In genomic region chr1:149881876-149882275, GRCh38 we compare ENCODE assay signal across 32 cellular contexts. TPM values are rescaled to one million over a fixed set of nuclear protein-coding genes. Genes with fewer than 3 reads are reported as not detected.
DNase-seq lines count a peak whose midpoint lies in the region; ATAC-seq, FAIRE-seq and TF ChIP-seq lines count a peak whose summit lies in the region.
"Had no signal": no experiment of that assay in that cellular context is flagged by ENCODE, and none has a peak within 500 bp of the region (broad histone marks: within the 10 kb centered on the region; RNA-seq: fewer than 3 reads in every experiment).

No MANE protein-coding gene starts in this region.

- H3K79me2 ChIP-seq in HepG2 (ENCODE audit: insufficient read depth, low read length) (peaks cover 3% of the 10 kb centered on the region), OCI-LY7 (ENCODE audit: insufficient read depth, low read depth, low read length) (0 out of 2 replicates have a peak, but pooled peaks cover 4% of the 10 kb centered on the region)

- H2AFZ ChIP-seq in HepG2 (ENCODE audit: low read length) (no peak overlapping the region), OCI-LY7 (ENCODE audit: low read length) (peak overlapping the region; percentile 18; the same call in 1 of the 2 replicates)

- no peak overlapping the region for H3K9ac ChIP-seq in HepG2 (ENCODE audit: insufficient read depth, low read depth, low read length)
- H3K9ac ChIP-seq: BLaER1 treated with 17β-estradiol and CSF1 and Interleukin-3, amounts not matched to agents 10 nM and 100 nM had no signal

- TF ChIP-seq CTCF in HepG2 (CRISPR knock-in tag; IDR thresholded peaks at IDR 0.05) (no peak), right lobe of liver (IDR thresholded peaks at IDR 0.05) (no peak), OCI-LY7 (conservative IDR thresholded peaks at IDR 0.05; ENCODE audit: low read length) (no peak)

- H3K36me3 ChIP-seq in HepG2 (replicated peaks in 1 of 2; ENCODE audit: control insufficient read depth in 1 of 2, insufficient read depth in 2 of 2, low read length in 2 of 2) (no peaks in the 10 kb centered on the region), right lobe of liver (no peaks in the 10 kb centered on the region), OCI-LY7 (ENCODE audit: insufficient read depth, low read length) (peaks cover 3% of the 10 kb centered on the region; the same call in 1 of the 2 replicates)
- H3K36me3 ChIP-seq: BLaER1 treated with 17β-estradiol and CSF1 and Interleukin-3, amounts not matched to agents 10 nM and 100 nM; HAP-1; ovary; suprapubic skin; upper lobe of right lung had no signal

- no peaks in the 10 kb centered on the region for H3K9me3 Mint-ChIP-seq in activated naive CD8-positive, alpha-beta T cell treated with anti-CD3 and anti-CD28 coated beads, Interleukin-2, amount 10 ng/mL, durations not matched to agents 7 days and 5 days
- H3K9me3 Mint-ChIP-seq in stimulated activated naive B cell treated with anti-CD40 and anti-IgM and Interleukin-4, amounts not matched to agents 10 μg/mL and 1 μg/mL and 100 μg/mL, for 72 hours = no peaks in the 10 kb centered on the region
- H3K9me3 Mint-ChIP-seq: natural killer cell treated with Interleukin-12 subunit alpha and Interleukin-12 subunit beta and Interleukin-15 and Interleukin-18, amount 100 ng/mL, for 72 hours; stimulated activated effector memory CD8-positive, alpha-beta T cell treated with anti-CD3 and anti-CD28 coated beads, Interleukin-12 subunit alpha, Interleukin-12 subunit beta, amount 100 ng/mL, for 72 hours had no signal

- TF ChIP-seq POLR2A in HepG2 (IDR thresholded peaks at IDR 0.05; ENCODE audit: insufficient read depth in 1 of 2, low read depth in 2 of 2, low read length in 2 of 2) (no peak), right lobe of liver (IDR thresholded peaks at IDR 0.05) (no peak)

- POLR2A ChIA-PET in HepG2 (lab: Yijun Ruan, JAX) (no interaction called here), OCI-LY7 (lab: Charles Lee) (no interaction called here)
- POLR2A ChIA-PET in activated naive CD8-positive, alpha-beta T cell treated with anti-CD3 and anti-CD28 coated beads, Interleukin-2, amount 10 ng/mL, durations not matched to agents 7 days and 5 days (lab: Charles Lee) = interaction anchor here (0.6 to 1.0 kb wide), 2 partner anchors 38 kb away, joined by 3 read pairs; no protein-coding TSS in a partner anchor

- no peak for TF ChIP-seq RAD21 in HepG2 (CRISPR knock-in tag; IDR thresholded peaks at IDR 0.05)

- no peaks in the 10 kb centered on the region; a peak in 1 of 5 replicates for H3K27me3 ChIP-seq in HepG2 (ENCODE audit: control insufficient read depth in 1 of 2, insufficient read depth in 2 of 2, low read length in 2 of 2)
- H3K27me3 ChIP-seq in right lobe of liver = no peaks in the 10 kb centered on the region
- H3K27me3 ChIP-seq: BLaER1 treated with 17β-estradiol and CSF1 and Interleukin-3, amounts not matched to agents 10 nM and 100 nM; ovary; suprapubic skin; upper lobe of right lung had no signal

- in situ Hi-C loops in HepG2 (cut with HindIII; ENCODE audit: extremely low pct_ligation_motif_present, low pct_unique_long_range_greater_than_20kb) = no loop called here

- no peaks in the 10 kb centered on the region for H3K9me3 ChIP-seq in HepG2 (ENCODE audit: low read length)
- no peaks in the 10 kb centered on the region for H3K9me3 ChIP-seq in right lobe of liver
- H3K9me3 ChIP-seq in OCI-LY7 (ENCODE audit: low read length) = no peaks in the 10 kb centered on the region
- H3K9me3 ChIP-seq: BLaER1 treated with 17β-estradiol and CSF1 and Interleukin-3, amounts not matched to agents 10 nM and 100 nM; HAP-1; ovary; suprapubic skin; upper lobe of right lung had no signal

- H3K4me3 ChIP-seq in HepG2 (replicated peaks in 1 of 3; ENCODE audit: insufficient read depth in 1 of 3, low read depth in 2 of 3, low read length in 3 of 3) = no peak overlapping the region
- H3K4me3 ChIP-seq in right lobe of liver = no peak overlapping the region
- H3K4me3 ChIP-seq in OCI-LY7 (ENCODE audit: low read depth, low read length, poor library complexity, severe bottlenecking) = no peak overlapping the region
- H3K4me3 ChIP-seq: BLaER1 treated with 17β-estradiol and CSF1 and Interleukin-3, amounts not matched to agents 10 nM and 100 nM; coronary artery; HAP-1; lung; ovary; suprapubic skin; upper lobe of right lung had no signal

- TF ChIP-seq EP300 in HepG2 (IDR thresholded peaks at IDR 0.05; ENCODE audit: low read depth in 2 of 2, low read length in 2 of 2) (no peak), HepG2 (CRISPR knock-in tag; IDR thresholded peaks at IDR 0.05; ENCODE audit: borderline replicate concordance) (no peak)

- FAIRE-seq in HepG2 (lab: Jason Lieb, UNC) = no peak
- FAIRE-seq: astrocyte had no signal

- DNase-seq in HepG2 (ENCODE audit: low spot score) = peak; percentile 16
- DNase-seq in right lobe of liver = no peak
- DNase-seq in OCI-LY7 (ENCODE audit: low spot score) = no peak
- DNase-seq in activated naive CD8-positive, alpha-beta T cell treated with anti-CD3 and anti-CD28 coated beads, Interleukin-2, amount 10 ng/mL, durations not matched to agents 7 days and 5 days = no peak
- DNase-seq in stimulated activated naive B cell treated with anti-CD40 and anti-IgM and Interleukin-4, amounts not matched to agents 10 μg/mL and 1 μg/mL and 100 μg/mL, for 72 hours = no peak
- no peak for DNase-seq in NCI-H1930 (lab: John Stamatoyannopoulos, UW)
- DNase-seq in NCI-H2029 (lab: John Stamatoyannopoulos, UW) = no peak
- no peak for DNase-seq in activated CD8-positive, alpha-beta memory T cell treated with anti-CD3 and anti-CD28 coated beads for 24 hours
- DNase-seq: activated CD4-positive, CD25-positive, alpha-beta regulatory T cell treated with anti-CD3 and anti-CD28 coated beads, Interleukin-2, amount 50 U/mL, for 72 hours; caudate nucleus; DMS79 treated with DMSO at 0.1 percent for 48 hours; effector CD8-positive, alpha-beta T cell; GDM1; hippocampal formation; NCI-H2081; NCI-H226; NCI-H69; ovary; SHP77; T-helper 2 cell; upper lobe of right lung had no signal

- peaks cover 29% of the 10 kb centered on the region for H3K4me1 Mint-ChIP-seq in activated naive CD8-positive, alpha-beta T cell treated with anti-CD3 and anti-CD28 coated beads, Interleukin-2, amount 10 ng/mL, durations not matched to agents 7 days and 5 days
- H3K4me1 Mint-ChIP-seq in stimulated activated naive B cell treated with anti-CD40 and anti-IgM and Interleukin-4, amounts not matched to agents 10 μg/mL and 1 μg/mL and 100 μg/mL, for 72 hours = peaks cover 11 to 16% of the 10 kb centered on the region in 2 donors

- ATAC-seq in HepG2 (no peak), right lobe of liver (no peak)
- ATAC-seq in activated naive CD8-positive, alpha-beta T cell treated with anti-CD3 and anti-CD28 coated beads, Interleukin-2, amount 10 ng/mL, durations not matched to agents 7 days and 5 days (ENCODE audit: low read depth) = no peak
- ATAC-seq in stimulated activated naive B cell treated with anti-CD40 and anti-IgM and Interleukin-4, amounts not matched to agents 10 μg/mL and 1 μg/mL and 100 μg/mL, for 72 hours (replicated peaks) = no peak
- ATAC-seq: activated naive CD4-positive, alpha-beta T cell treated with anti-CD3 and anti-CD28 coated beads, Interleukin-2, amount 50 U/mL, for 72 hours; natural killer cell treated with Interleukin-12 subunit alpha and Interleukin-12 subunit beta and Interleukin-15 and Interleukin-18, amount 100 ng/mL, for 72 hours; stimulated activated effector memory CD8-positive, alpha-beta T cell treated with anti-CD3 and anti-CD28 coated beads, Interleukin-12 subunit alpha, Interleukin-12 subunit beta, amount 100 ng/mL, for 72 hours; upper lobe of right lung had no signal

- H3K4me2 ChIP-seq in HepG2 (ENCODE audit: low read depth, low read length) (no peak overlapping the region; the same call in 1 of the 2 replicates), OCI-LY7 (ENCODE audit: low read length) (no peak overlapping the region)
- H3K4me2 ChIP-seq: BLaER1 treated with 17β-estradiol and CSF1 and Interleukin-3, amounts not matched to agents 10 nM and 100 nM had no signal

- intact Hi-C loops in HepG2 (cut with micrococcal nuclease; ENCODE audit: unreplicated experiment) = no loop called here
- intact Hi-C loops in right lobe of liver (cut with DNase I) = no loop called here
- intact Hi-C loops in OCI-LY7 (cut with micrococcal nuclease; ENCODE audit: unreplicated experiment) = loop anchor here (10.0 kb wide), 1 partner anchor 283 kb away; no protein-coding TSS in a partner anchor

- H3K4me3 Mint-ChIP-seq in activated naive CD8-positive, alpha-beta T cell treated with anti-CD3 and anti-CD28 coated beads, Interleukin-2, amount 10 ng/mL, durations not matched to agents 7 days and 5 days = no peak overlapping the region
- H3K4me3 Mint-ChIP-seq in stimulated activated naive B cell treated with anti-CD40 and anti-IgM and Interleukin-4, amounts not matched to agents 10 μg/mL and 1 μg/mL and 100 μg/mL, for 72 hours = no peak overlapping the region
- H3K4me3 Mint-ChIP-seq: natural killer cell treated with Interleukin-12 subunit alpha and Interleukin-12 subunit beta and Interleukin-15 and Interleukin-18, amount 100 ng/mL, for 72 hours; stimulated activated effector memory CD8-positive, alpha-beta T cell treated with anti-CD3 and anti-CD28 coated beads, Interleukin-12 subunit alpha, Interleukin-12 subunit beta, amount 100 ng/mL, for 72 hours had no signal

- CTCF ChIA-PET in HepG2 (lab: Yijun Ruan, JAX; ENCODE audit: low intra/inter-chr PET ratio, low total read pairs) (no interaction called here), OCI-LY7 (lab: Charles Lee; ENCODE audit: unreplicated experiment) (no interaction called here)

- H3K27ac ChIP-seq in HepG2 (ENCODE audit: extremely low read length, insufficient read depth, low read length) (no peak overlapping the region), right lobe of liver (no peak overlapping the region), OCI-LY7 (ENCODE audit: low read depth, low read length, poor library complexity, severe bottlenecking) (no peak overlapping the region)
- H3K27ac ChIP-seq: BLaER1 treated with 17β-estradiol and CSF1 and Interleukin-3, amounts not matched to agents 10 nM and 100 nM; coronary artery; epithelial cell of prostate; ovary; suprapubic skin; upper lobe of right lung had no signal

- H4K20me1 ChIP-seq in HepG2 (ENCODE audit: insufficient read depth, low read length) (no peaks in the 10 kb centered on the region), OCI-LY7 (ENCODE audit: insufficient read depth, low read length) (no peaks in the 10 kb centered on the region)

- peaks cover 32% of the 10 kb centered on the region for H3K4me1 ChIP-seq in HepG2 (ENCODE audit: insufficient read depth, low read length)
- peaks cover 0 to 17% (median 7%) of the 10 kb centered on the region in 4 donors for H3K4me1 ChIP-seq in right lobe of liver
- H3K4me1 ChIP-seq in OCI-LY7 (ENCODE audit: insufficient read depth, low read length, poor library complexity, severe bottlenecking) = peaks cover 31% of the 10 kb centered on the region

- H3K27ac Mint-ChIP-seq in activated naive CD8-positive, alpha-beta T cell treated with anti-CD3 and anti-CD28 coated beads, Interleukin-2, amount 10 ng/mL, durations not matched to agents 7 days and 5 days = peak overlapping the region; percentile 62
- H3K27ac Mint-ChIP-seq in stimulated activated naive B cell treated with anti-CD40 and anti-IgM and Interleukin-4, amounts not matched to agents 10 μg/mL and 1 μg/mL and 100 μg/mL, for 72 hours = peak overlapping the region; percentile 20
- H3K27ac Mint-ChIP-seq: natural killer cell treated with Interleukin-12 subunit alpha and Interleukin-12 subunit beta and Interleukin-15 and Interleukin-18, amount 100 ng/mL, for 72 hours; stimulated activated effector memory CD8-positive, alpha-beta T cell treated with anti-CD3 and anti-CD28 coated beads, Interleukin-12 subunit alpha, Interleukin-12 subunit beta, amount 100 ng/mL, for 72 hours had no signal

- no peaks in the 10 kb centered on the region for H3K36me3 Mint-ChIP-seq in activated naive CD8-positive, alpha-beta T cell treated with anti-CD3 and anti-CD28 coated beads, Interleukin-2, amount 10 ng/mL, durations not matched to agents 7 days and 5 days
- H3K36me3 Mint-ChIP-seq in stimulated activated naive B cell treated with anti-CD40 and anti-IgM and Interleukin-4, amounts not matched to agents 10 μg/mL and 1 μg/mL and 100 μg/mL, for 72 hours = no peaks in the 10 kb centered on the region
- H3K36me3 Mint-ChIP-seq: activated naive CD4-positive, alpha-beta T cell treated with anti-CD3 and anti-CD28 coated beads, Interleukin-2, amount 50 U/mL, for 72 hours; natural killer cell treated with Interleukin-12 subunit alpha and Interleukin-12 subunit beta and Interleukin-15 and Interleukin-18, amount 100 ng/mL, for 72 hours; stimulated activated effector memory CD8-positive, alpha-beta T cell treated with anti-CD3 and anti-CD28 coated beads, Interleukin-12 subunit alpha, Interleukin-12 subunit beta, amount 100 ng/mL, for 72 hours had no signal

- no peaks in the 10 kb centered on the region for H3K9me2 ChIP-seq in OCI-LY7 (ENCODE audit: insufficient read depth, low read length)

- H3K27me3 Mint-ChIP-seq in activated naive CD8-positive, alpha-beta T cell treated with anti-CD3 and anti-CD28 coated beads, Interleukin-2, amount 10 ng/mL, durations not matched to agents 7 days and 5 days = no peaks in the 10 kb centered on the region
- H3K27me3 Mint-ChIP-seq in stimulated activated naive B cell treated with anti-CD40 and anti-IgM and Interleukin-4, amounts not matched to agents 10 μg/mL and 1 μg/mL and 100 μg/mL, for 72 hours = no peaks in the 10 kb centered on the region
- H3K27me3 Mint-ChIP-seq: natural killer cell treated with Interleukin-12 subunit alpha and Interleukin-12 subunit beta and Interleukin-15 and Interleukin-18, amount 100 ng/mL, for 72 hours had no signal

- BruUV-seq in HepG2 (replicated peaks; lab: Mats Ljungman, UMichigan) = no TSS peak
- no TSS peak for BruUV-seq in OCI-LY7 (replicated peaks; lab: Mats Ljungman, UMichigan)

- WGBS in HepG2 (ENCODE audit: low lambda C conversion rate) = 78% methylated on average over 1 of the region's 1 CpG
- WGBS in right lobe of liver (ENCODE audit: insufficient coverage, low coverage, low lambda C conversion rate, missing lambda C conversion rate) = 25% methylated on average over 1 of the region's 1 CpG

RNA-seq across cellular contexts. Expression of gene BOLA1, which starts 17.5 kb away (rescaled TPM):
- total RNA-seq in HepG2 (2016; rRNA removed; fragmentation: Illumina TruSeq; extraction: Trizol) (3.1 and 4.2 TPM in 2 replicates), right lobe of liver (10 to 100 TPM in 3 of 6 experiments, 1 to 10 TPM in 3; 8.4 to 23.7 (median 9.5) TPM), OCI-LY7 (2022) (9.4 and 10.2 TPM in 2 replicates)
- 2.1 and 2.4 TPM in 2 replicates for total RNA-seq in HepG2 (2016; cell fraction: cytosol; rRNA removed; fragmentation: Illumina TruSeq; extraction: Trizol; ENCODE audit: low read depth)
- total RNA-seq in HepG2 (2016; cell fraction: insoluble cytoplasmic fraction; rRNA removed; fragmentation: Illumina TruSeq; extraction: Trizol) = 3.6 and 3.9 TPM in 2 replicates
- total RNA-seq in HepG2 (2016; cell fraction: membrane; rRNA removed; fragmentation: Illumina TruSeq; extraction: Trizol) = 2.0 and 2.7 TPM in 2 replicates
- total RNA-seq in HepG2 (2016; cell fraction: nucleus; rRNA removed; fragmentation: Illumina TruSeq; extraction: Trizol) = 3.2 and 3.5 TPM in 2 replicates
- 2.9 and 3.2 TPM in 2 replicates for polyA plus RNA-seq in HepG2 (2011; rRNA removed)
- polyA plus RNA-seq in HepG2 (2011; cell fraction: cytosol; rRNA removed) = 2.9 and 4.8 TPM in 2 replicates
- polyA plus RNA-seq in HepG2 (2011; cell fraction: nucleus; rRNA removed) = 8.1 and 8.9 TPM in 2 replicates
- 2.5 and 2.8 TPM in 2 replicates for polyA plus RNA-seq in HepG2 (2012)
- 2.0 and 2.6 TPM in 2 replicates for polyA plus RNA-seq in HepG2 (2016; cell fraction: cytosol; fragmentation: Illumina TruSeq; extraction: Trizol; ENCODE audit: low read depth)
- polyA plus RNA-seq in HepG2 (2016; cell fraction: insoluble cytoplasmic fraction; fragmentation: Illumina TruSeq; extraction: Trizol; ENCODE audit: low read depth) = 3.3 and 5.4 TPM in 2 replicates
- 2.5 and 2.8 TPM in 2 replicates for polyA plus RNA-seq in HepG2 (2016; cell fraction: membrane; fragmentation: Illumina TruSeq; extraction: Trizol; ENCODE audit: low read depth)
- polyA plus RNA-seq in HepG2 (2016; cell fraction: nucleus; fragmentation: Illumina TruSeq; extraction: Trizol; ENCODE audit: insufficient read depth, low read depth) = 4.8 TPM in 2 replicates
- 1.4 and 3.8 TPM in 2 replicates for polyA minus RNA-seq in HepG2 (2011; rRNA and poly(A)+ RNA removed; ENCODE audit: low replicate concordance)
- polyA minus RNA-seq in HepG2 (2011; cell fraction: cytosol; rRNA and poly(A)+ RNA removed) = 0.79 TPM in 1 of 2 replicates, not detected in the other
- 1.4 and 1.9 TPM in 2 replicates for polyA minus RNA-seq in HepG2 (2011; cell fraction: nucleus; rRNA and poly(A)+ RNA removed)
- 9.4 and 9.6 TPM in 2 replicates for total RNA-seq in OCI-LY7 (2014; rRNA removed; shearing (Covaris generic))
- 10 to 100 TPM; 23.7 to 25.4 TPM for total RNA-seq in activated naive CD8-positive, alpha-beta T cell treated with anti-CD3 and anti-CD28 coated beads, Interleukin-2, amount 10 ng/mL, durations not matched to agents 7 days and 5 days

RNA-seq across cellular contexts. Expression of gene SV2A, which starts 35.8 kb away (rescaled TPM):
- total RNA-seq in HepG2 (2016; rRNA removed; fragmentation: Illumina TruSeq; extraction: Trizol) = 0.45 and 0.84 TPM in 2 replicates
- total RNA-seq in HepG2 (2016; cell fraction: cytosol; rRNA removed; fragmentation: Illumina TruSeq; extraction: Trizol; ENCODE audit: low read depth) = 0.10 and 0.18 TPM in 2 replicates
- 0.55 and 0.89 TPM in 2 replicates for total RNA-seq in HepG2 (2016; cell fraction: insoluble cytoplasmic fraction; rRNA removed; fragmentation: Illumina TruSeq; extraction: Trizol)
- 0.22 and 0.34 TPM in 2 replicates for total RNA-seq in HepG2 (2016; cell fraction: membrane; rRNA removed; fragmentation: Illumina TruSeq; extraction: Trizol)
- 0.84 and 1.3 TPM in 2 replicates for total RNA-seq in HepG2 (2016; cell fraction: nucleus; rRNA removed; fragmentation: Illumina TruSeq; extraction: Trizol)
- polyA plus RNA-seq in HepG2 (2011; rRNA removed) = 1.9 and 3.3 TPM in 2 replicates
- polyA plus RNA-seq in HepG2 (2011; cell fraction: cytosol; rRNA removed) = 2.0 and 3.0 TPM in 2 replicates
- 3.7 and 5.5 TPM in 2 replicates for polyA plus RNA-seq in HepG2 (2011; cell fraction: nucleus; rRNA removed)
- polyA plus RNA-seq in HepG2 (2012) = 1.8 and 4.2 TPM in 2 replicates
- 0.05 and 0.08 TPM in 2 replicates for polyA plus RNA-seq in HepG2 (2016; cell fraction: cytosol; fragmentation: Illumina TruSeq; extraction: Trizol; ENCODE audit: low read depth)
- 0.45 and 0.50 TPM in 2 replicates for polyA plus RNA-seq in HepG2 (2016; cell fraction: insoluble cytoplasmic fraction; fragmentation: Illumina TruSeq; extraction: Trizol; ENCODE audit: low read depth)
- 0.13 and 0.18 TPM in 2 replicates for polyA plus RNA-seq in HepG2 (2016; cell fraction: membrane; fragmentation: Illumina TruSeq; extraction: Trizol; ENCODE audit: low read depth)
- polyA plus RNA-seq in HepG2 (2016; cell fraction: nucleus; fragmentation: Illumina TruSeq; extraction: Trizol; ENCODE audit: insufficient read depth, low read depth) = 1.7 and 2.1 TPM in 2 replicates
- polyA minus RNA-seq in HepG2 (2011; rRNA and poly(A)+ RNA removed; ENCODE audit: low replicate concordance) = 0.19 and 5.4 TPM in 2 replicates
- 1.5 and 1.9 TPM in 2 replicates for polyA minus RNA-seq in HepG2 (2011; cell fraction: cytosol; rRNA and poly(A)+ RNA removed)
- polyA minus RNA-seq in HepG2 (2011; cell fraction: nucleus; rRNA and poly(A)+ RNA removed) = 2.1 and 2.9 TPM in 2 replicates
- total RNA-seq in right lobe of liver = under 1 TPM; 0.12 to 0.50 (median 0.25) TPM
- total RNA-seq in OCI-LY7 (2014; rRNA removed; shearing (Covaris generic)) = 1.0 and 1.3 TPM in 2 replicates
- total RNA-seq in OCI-LY7 (2022) = 1.2 and 1.9 TPM in 2 replicates
- total RNA-seq in activated naive CD8-positive, alpha-beta T cell treated with anti-CD3 and anti-CD28 coated beads, Interleukin-2, amount 10 ng/mL, durations not matched to agents 7 days and 5 days = 10 to 100 TPM; 23.9 to 27.5 TPM
- total RNA-seq: MCF 10A had no signal

RNA-seq across cellular contexts. Expression of gene SF3B4, which starts 45.7 kb away (rescaled TPM):
- total RNA-seq in HepG2 (2016; rRNA removed; fragmentation: Illumina TruSeq; extraction: Trizol) (14.8 and 24.6 TPM in 2 replicates), right lobe of liver (10 to 100 TPM in 5 of 6 experiments, 1 to 10 TPM in 1; 8.2 to 18.5 (median 12.2) TPM), OCI-LY7 (2022) (64.6 and 70.4 TPM in 2 replicates)
- total RNA-seq in HepG2 (2016; cell fraction: cytosol; rRNA removed; fragmentation: Illumina TruSeq; extraction: Trizol; ENCODE audit: low read depth) = 3.4 and 4.9 TPM in 2 replicates
- total RNA-seq in HepG2 (2016; cell fraction: insoluble cytoplasmic fraction; rRNA removed; fragmentation: Illumina TruSeq; extraction: Trizol) = 11.6 and 24.9 TPM in 2 replicates
- total RNA-seq in HepG2 (2016; cell fraction: membrane; rRNA removed; fragmentation: Illumina TruSeq; extraction: Trizol) = 10.3 and 11.6 TPM in 2 replicates
- 11.4 and 16.3 TPM in 2 replicates for total RNA-seq in HepG2 (2016; cell fraction: nucleus; rRNA removed; fragmentation: Illumina TruSeq; extraction: Trizol)
- polyA plus RNA-seq in HepG2 (2011; rRNA removed) = 13.8 and 14.6 TPM in 2 replicates
- polyA plus RNA-seq in HepG2 (2011; cell fraction: cytosol; rRNA removed) = 9.1 and 10.1 TPM in 2 replicates
- polyA plus RNA-seq in HepG2 (2011; cell fraction: nucleus; rRNA removed) = 10.6 and 12.6 TPM in 2 replicates
- 36.2 and 39.4 TPM in 2 replicates for polyA plus RNA-seq in HepG2 (2012)
- polyA plus RNA-seq in HepG2 (2016; cell fraction: cytosol; fragmentation: Illumina TruSeq; extraction: Trizol; ENCODE audit: low read depth) = 11.3 and 13.8 TPM in 2 replicates
- 37.5 and 53.9 TPM in 2 replicates for polyA plus RNA-seq in HepG2 (2016; cell fraction: insoluble cytoplasmic fraction; fragmentation: Illumina TruSeq; extraction: Trizol; ENCODE audit: low read depth)
- 17.3 and 22.1 TPM in 2 replicates for polyA plus RNA-seq in HepG2 (2016; cell fraction: membrane; fragmentation: Illumina TruSeq; extraction: Trizol; ENCODE audit: low read depth)
- 28.9 and 31.3 TPM in 2 replicates for polyA plus RNA-seq in HepG2 (2016; cell fraction: nucleus; fragmentation: Illumina TruSeq; extraction: Trizol; ENCODE audit: insufficient read depth, low read depth)
- 14.9 and 44.2 TPM in 2 replicates for polyA minus RNA-seq in HepG2 (2011; rRNA and poly(A)+ RNA removed; ENCODE audit: low replicate concordance)
- 14.8 and 15.7 TPM in 2 replicates for polyA minus RNA-seq in HepG2 (2011; cell fraction: cytosol; rRNA and poly(A)+ RNA removed)
- 12.9 and 16.2 TPM in 2 replicates for polyA minus RNA-seq in HepG2 (2011; cell fraction: nucleus; rRNA and poly(A)+ RNA removed)
- 16.7 and 18.0 TPM in 2 replicates for total RNA-seq in OCI-LY7 (2014; rRNA removed; shearing (Covaris generic))
- total RNA-seq in activated naive CD8-positive, alpha-beta T cell treated with anti-CD3 and anti-CD28 coated beads, Interleukin-2, amount 10 ng/mL, durations not matched to agents 7 days and 5 days = 10 to 100 TPM; 72.1 to 74.8 TPM

RNA-seq across cellular contexts. Expression of gene MTMR11, which starts 54.8 kb away (rescaled TPM):
- 0.27 and 0.49 TPM in 2 replicates for total RNA-seq in HepG2 (2016; rRNA removed; fragmentation: Illumina TruSeq; extraction: Trizol)
- total RNA-seq in HepG2 (2016; cell fraction: cytosol; rRNA removed; fragmentation: Illumina TruSeq; extraction: Trizol; ENCODE audit: low read depth) = not detected in 2 replicates
- total RNA-seq in HepG2 (2016; cell fraction: insoluble cytoplasmic fraction; rRNA removed; fragmentation: Illumina TruSeq; extraction: Trizol) = 0.48 and 0.61 TPM in 2 replicates
- 0.09 and 0.28 TPM in 2 replicates for total RNA-seq in HepG2 (2016; cell fraction: membrane; rRNA removed; fragmentation: Illumina TruSeq; extraction: Trizol)
- 0.65 and 0.72 TPM in 2 replicates for total RNA-seq in HepG2 (2016; cell fraction: nucleus; rRNA removed; fragmentation: Illumina TruSeq; extraction: Trizol)
- polyA plus RNA-seq in HepG2 (2011; rRNA removed) = 2.8 and 4.0 TPM in 2 replicates
- 1.5 and 2.7 TPM in 2 replicates for polyA plus RNA-seq in HepG2 (2011; cell fraction: cytosol; rRNA removed)
- 10.8 and 17.5 TPM in 2 replicates for polyA plus RNA-seq in HepG2 (2011; cell fraction: nucleus; rRNA removed)
- 2.8 and 4.1 TPM in 2 replicates for polyA plus RNA-seq in HepG2 (2012)
- 0.11 TPM in 1 of 2 replicates, not detected in the other for polyA plus RNA-seq in HepG2 (2016; cell fraction: cytosol; fragmentation: Illumina TruSeq; extraction: Trizol; ENCODE audit: low read depth)
- polyA plus RNA-seq in HepG2 (2016; cell fraction: insoluble cytoplasmic fraction; fragmentation: Illumina TruSeq; extraction: Trizol; ENCODE audit: low read depth) = 0.31 and 0.47 TPM in 2 replicates
- polyA plus RNA-seq in HepG2 (2016; cell fraction: membrane; fragmentation: Illumina TruSeq; extraction: Trizol; ENCODE audit: low read depth) = 0.16 TPM in 1 of 2 replicates, not detected in the other
- polyA plus RNA-seq in HepG2 (2016; cell fraction: nucleus; fragmentation: Illumina TruSeq; extraction: Trizol; ENCODE audit: insufficient read depth, low read depth) = 1.5 and 2.0 TPM in 2 replicates
- 4.0 and 9.4 TPM in 2 replicates for polyA minus RNA-seq in HepG2 (2011; rRNA and poly(A)+ RNA removed; ENCODE audit: low replicate concordance)
- polyA minus RNA-seq in HepG2 (2011; cell fraction: cytosol; rRNA and poly(A)+ RNA removed) = 0.89 and 1.3 TPM in 2 replicates
- 5.4 and 10.2 TPM in 2 replicates for polyA minus RNA-seq in HepG2 (2011; cell fraction: nucleus; rRNA and poly(A)+ RNA removed)
- total RNA-seq in right lobe of liver = 1 to 10 TPM in 5 of 6 experiments, under 1 TPM in 1; 0.97 to 7.1 (median 3.6) TPM
- total RNA-seq in OCI-LY7 (2014; rRNA removed; shearing (Covaris generic)) = 0.08 and 0.09 TPM in 2 replicates
- total RNA-seq in OCI-LY7 (2022) = 0.24 TPM in 1 of 2 replicates, not detected in the other
- 1 to 10 TPM; 1.6 to 1.8 TPM for total RNA-seq in activated naive CD8-positive, alpha-beta T cell treated with anti-CD3 and anti-CD28 coated beads, Interleukin-2, amount 10 ng/mL, durations not matched to agents 7 days and 5 days

Comparison
In these comparisons a context has a peak if more than half of its experiments do, and no peak if none do; other contexts are left out.
1. RNA of gene SV2A, which starts 35.8 kb away (total RNA-seq): 23.9 to 27.5 TPM in activated naive CD8-positive, alpha-beta T cell treated with anti-CD3 and anti-CD28 coated beads, Interleukin-2, amount 10 ng/mL, durations not matched to agents 7 days and 5 days; 1.0 to 1.9 TPM in OCI-LY7, 0.10 to 1.3 TPM in HepG2 and 0.12 to 0.50 TPM in right lobe of liver; every median in the first group is over 4 times any median in the second.